11 cellular contexts compared by ENCODE assay signal in the genomic region with DNA sequence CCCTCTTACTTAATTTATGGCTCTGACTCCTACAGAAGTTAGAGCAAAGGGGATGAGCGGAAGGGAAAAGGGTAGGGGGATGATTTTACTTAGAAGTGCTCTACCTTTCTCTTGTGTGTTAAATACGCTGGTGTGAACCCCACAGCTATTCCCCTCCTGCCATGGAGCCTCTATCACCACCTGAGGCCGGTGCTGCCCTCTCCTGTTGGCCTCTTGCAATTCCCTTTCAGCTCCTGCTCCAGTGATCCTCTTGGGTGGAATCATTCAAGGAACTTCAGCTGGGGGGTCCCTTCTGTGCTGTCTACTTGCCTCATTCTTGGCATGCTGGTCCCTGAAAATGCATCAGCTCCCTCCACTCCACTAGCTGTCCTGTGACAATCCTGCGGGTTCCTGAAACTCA. TPM values are rescaled to one million over a fixed set of nuclear protein-coding genes. Genes with fewer than 3 reads are reported as not detected.
DNase-seq lines count a peak whose midpoint lies in the region; ATAC-seq and TF ChIP-seq lines count a peak whose summit lies in the region.
"Had no signal": no experiment of that assay in that cellular context is flagged by ENCODE, and none has a peak within 500 bp of the region (broad histone marks: within the 10 kb centered on the region; RNA-seq: fewer than 3 reads in every experiment).

No MANE protein-coding gene starts in this region.

- H3K9ac ChIP-seq in H9 (ENCODE audit: extremely low read depth, insufficient read length, low read length), result no peak overlapping the region
- no peak overlapping the region for H3K9ac ChIP-seq in mesendoderm (ENCODE audit: low read length)

- no peak overlapping the region for H3K4me2 ChIP-seq in H9 (ENCODE audit: insufficient read depth, insufficient read length, low read length)
- H3K4me2 ChIP-seq in mesendoderm (ENCODE audit: low read length), result no peak overlapping the region

- no peak overlapping the region; a peak in 1 of 7 replicates for H3K27ac Mint-ChIP-seq in H9
- H3K27ac Mint-ChIP-seq in WTC11, result no peak overlapping the region
- H3K27ac Mint-ChIP-seq: activated naive CD4-positive, alpha-beta T cell treated with anti-CD3 and anti-CD28 coated beads for 36 hours had no signal

- peak; percentile 86 for TF ChIP-seq CTCF in H9 (conservative IDR thresholded peaks at IDR 0.05)
- peak; percentile 56 for TF ChIP-seq CTCF in WTC11 (IDR thresholded peaks at IDR 0.05)

- peak overlapping the region; percentile 100 for H2AFZ ChIP-seq in H9 (ENCODE audit: low read length)

- H2AK5ac ChIP-seq in H9 (ENCODE audit: insufficient read length, low read length) (no peak overlapping the region), mesendoderm (ENCODE audit: low read length) (no peak overlapping the region)

- no peak overlapping the region for H4K8ac ChIP-seq in H9 (replicated peaks; ENCODE audit: insufficient read length, low read depth, low read length)
- H4K8ac ChIP-seq in mesendoderm (ENCODE audit: low read depth, low read length), result no peak overlapping the region

- H2BK5ac ChIP-seq in H9 (ENCODE audit: insufficient read length, low read length), result no peak overlapping the region
- no peak overlapping the region for H2BK5ac ChIP-seq in mesendoderm (ENCODE audit: low read length)

- H3K56ac ChIP-seq in H9 (ENCODE audit: insufficient read length, low read depth, low read length) (no peak overlapping the region), mesendoderm (ENCODE audit: low read length) (no peak overlapping the region)

- no CpG with 5 or more reads among the region's 4 CpGs for WGBS in H9 (ENCODE audit: extremely low coverage, insufficient read length, low lambda C conversion rate)
- WGBS in mesendoderm (ENCODE audit: extremely low coverage, insufficient coverage, low lambda C conversion rate), result no CpG with 5 or more reads among the region's 4 CpGs

- no peaks in the 10 kb centered on the region for H3K36me3 ChIP-seq in mesendoderm (ENCODE audit: control insufficient read depth, insufficient read depth, low read length)

- H2BK15ac ChIP-seq in H9 (ENCODE audit: low read depth, low read length) (no peak overlapping the region), mesendoderm (replicated peaks; ENCODE audit: low read depth) (no peak overlapping the region)

- H3K18ac ChIP-seq in H9 (ENCODE audit: insufficient read length, low read depth, low read length) (no peak overlapping the region), mesendoderm (ENCODE audit: low read length) (no peak overlapping the region)

- H3K14ac ChIP-seq in H9 (ENCODE audit: insufficient read depth, low read length), result no peak overlapping the region

- no peaks in the 10 kb centered on the region for H3K9me3 ChIP-seq in H9 (ENCODE audit: control insufficient read depth, low read depth, low read length)
- H3K9me3 ChIP-seq: psoas muscle had no signal

- peaks cover 0 to 3% (median 0%) of the 10 kb centered on the region in 3 experiments; a peak in 1 of 7 replicates for H3K36me3 Mint-ChIP-seq in H9 (ENCODE audit: insufficient read depth in 1 of 3, low read depth in 3 of 3)
- no peaks in the 10 kb centered on the region for H3K36me3 Mint-ChIP-seq in WTC11

- H3K27me3 Mint-ChIP-seq in H9 (ENCODE audit: low read depth) (no peaks in the 10 kb centered on the region), WTC11 (ENCODE audit: low read depth) (no peaks in the 10 kb centered on the region; the same call in 1 of the 2 replicates)

- peaks cover 8 to 14% of the 10 kb centered on the region in 2 experiments for H3K4me1 Mint-ChIP-seq in H9
- peaks cover 7% of the 10 kb centered on the region for H3K4me1 Mint-ChIP-seq in WTC11

- DNase-seq in D341Med (ENCODE audit: low spot score) (peak; percentile 44), H9 (peak; percentile 81), WTC11 (ENCODE audit: low spot score) (peak; percentile 75), mesendoderm (peak; percentile 77), KG1 (lab: John Stamatoyannopoulos, UW) (no peak), NCI-H128 (lab: John Stamatoyannopoulos, UW; ENCODE audit: unreplicated experiment) (no peak), SW480 (ENCODE audit: low spot score) (no peak)
- DNase-seq: activated naive CD4-positive, alpha-beta T cell treated with anti-CD3 and anti-CD28 coated beads for 36 hours; effector CD4-positive, alpha-beta T cell; NCI-H226; psoas muscle had no signal

- CTCF ChIA-PET in WTC11 (lab: Charles Lee), result interaction anchor here (0.6 to 2.9 kb wide), 62 partner anchors 9 to 790 kb away, joined by 3 to 37 read pairs (median 4); partner anchors contain the start of gene CDH8

- H3K4me3 Mint-ChIP-seq in H9, result no peak overlapping the region
- H3K4me3 Mint-ChIP-seq in WTC11, result no peak overlapping the region
- H3K4me3 Mint-ChIP-seq: activated naive CD4-positive, alpha-beta T cell treated with anti-CD3 and anti-CD28 coated beads for 36 hours had no signal

- no peaks in the 10 kb centered on the region for H4K20me1 ChIP-seq in H9 (ENCODE audit: control insufficient read depth, insufficient read depth, insufficient read length)

- H3K4ac ChIP-seq in H9 (ENCODE audit: low read depth, low read length), result no peak overlapping the region
- H3K4ac ChIP-seq in mesendoderm (ENCODE audit: low read depth, low read length), result no peak overlapping the region

- ATAC-seq in WTC11, result peak; percentile 99
- ATAC-seq: psoas muscle had no signal

- H2BK20ac ChIP-seq in H9 (ENCODE audit: low read depth, low read length, poor library complexity, severe bottlenecking), result no peak overlapping the region

- H3K4me3 ChIP-seq in mesendoderm (ENCODE audit: low read length), result no peak overlapping the region
- H3K4me3 ChIP-seq: psoas muscle had no signal

- no peak overlapping the region for H2BK12ac ChIP-seq in H9 (ENCODE audit: insufficient read length, low read depth, low read length)

- H3K79me1 ChIP-seq in H9 (ENCODE audit: insufficient read depth, low read depth, low read length, poor library complexity, severe bottlenecking) (no peaks in the 10 kb centered on the region), mesendoderm (ENCODE audit: low read length) (no peaks in the 10 kb centered on the region)

- H3K79me2 ChIP-seq in H9 (ENCODE audit: insufficient read depth, low read length), result no peaks in the 10 kb centered on the region
- H3K79me2 ChIP-seq in mesendoderm (ENCODE audit: control insufficient read depth, insufficient read depth, low read length), result no peaks in the 10 kb centered on the region

- no peak overlapping the region for H4K91ac ChIP-seq in H9 (ENCODE audit: insufficient read length, low read depth, low read length)

- no peaks in the 10 kb centered on the region for H3K9me3 Mint-ChIP-seq in H9
- peaks cover 3% of the 10 kb centered on the region for H3K9me3 Mint-ChIP-seq in WTC11

- no peak overlapping the region for H3T11ph ChIP-seq in H9 (ENCODE audit: low read length)

- POLR2A ChIA-PET in WTC11 (lab: Charles Lee), result no interaction called here

- H3K23me2 ChIP-seq in H9 (ENCODE audit: insufficient read length, low read depth, low read length, poor library complexity, severe bottlenecking), result peaks cover 2% of the 10 kb centered on the region

- H3K23ac ChIP-seq in H9 (ENCODE audit: insufficient read length, low read depth, low read length) (no peak overlapping the region), mesendoderm (ENCODE audit: low read length) (no peak overlapping the region)

- H2BK120ac ChIP-seq in H9 (ENCODE audit: low read depth, low read length, poor library complexity, severe bottlenecking) (no peak overlapping the region), mesendoderm (ENCODE audit: low read depth, low read length) (no peak overlapping the region)

- no peak overlapping the region for H3K27ac ChIP-seq in H9 (ENCODE audit: insufficient read length, low read depth, low read length)
- no peak overlapping the region for H3K27ac ChIP-seq in mesendoderm (ENCODE audit: low read depth, low read length)
- H3K27ac ChIP-seq: psoas muscle had no signal

- no peaks in the 10 kb centered on the region for H3K4me1 ChIP-seq in H9 (ENCODE audit: insufficient read depth, low read length)
- no peaks in the 10 kb centered on the region for H3K4me1 ChIP-seq in mesendoderm (ENCODE audit: control insufficient read depth, low read depth, low read length)
- H3K4me1 ChIP-seq: psoas muscle had no signal

- H4K5ac ChIP-seq in H9 (ENCODE audit: insufficient read length, low read depth, low read length), result no peak overlapping the region
- H4K5ac ChIP-seq in mesendoderm (ENCODE audit: low read length), result no peak overlapping the region

- H3K27me3 ChIP-seq in H9 (ENCODE audit: insufficient read depth, low read length) (no peaks in the 10 kb centered on the region), mesendoderm (ENCODE audit: insufficient read depth, low read length, poor library complexity) (no peaks in the 10 kb centered on the region)

TF ChIP-seq in WTC11, 78 proteins besides CTCF, POLR2A, EP300 and RAD21 (continues in another document):
- TF ChIP-seq, protein P1, sequence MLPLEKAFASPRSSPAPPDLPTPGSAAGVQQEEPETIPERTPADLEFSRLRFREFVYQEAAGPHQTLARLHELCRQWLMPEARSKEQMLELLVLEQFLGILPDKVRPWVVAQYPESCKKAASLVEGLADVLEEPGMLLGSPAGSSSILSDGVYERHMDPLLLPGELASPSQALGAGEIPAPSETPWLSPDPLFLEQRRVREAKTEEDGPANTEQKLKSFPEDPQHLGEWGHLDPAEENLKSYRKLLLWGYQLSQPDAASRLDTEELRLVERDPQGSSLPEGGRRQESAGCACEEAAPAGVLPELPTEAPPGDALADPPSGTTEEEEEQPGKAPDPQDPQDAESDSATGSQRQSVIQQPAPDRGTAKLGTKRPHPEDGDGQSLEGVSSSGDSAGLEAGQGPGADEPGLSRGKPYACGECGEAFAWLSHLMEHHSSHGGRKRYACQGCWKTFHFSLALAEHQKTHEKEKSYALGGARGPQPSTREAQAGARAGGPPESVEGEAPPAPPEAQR (CRISPR knock-in tag; IDR thresholded peaks at IDR 0.05), result no peak
- TF ChIP-seq, protein P2, sequence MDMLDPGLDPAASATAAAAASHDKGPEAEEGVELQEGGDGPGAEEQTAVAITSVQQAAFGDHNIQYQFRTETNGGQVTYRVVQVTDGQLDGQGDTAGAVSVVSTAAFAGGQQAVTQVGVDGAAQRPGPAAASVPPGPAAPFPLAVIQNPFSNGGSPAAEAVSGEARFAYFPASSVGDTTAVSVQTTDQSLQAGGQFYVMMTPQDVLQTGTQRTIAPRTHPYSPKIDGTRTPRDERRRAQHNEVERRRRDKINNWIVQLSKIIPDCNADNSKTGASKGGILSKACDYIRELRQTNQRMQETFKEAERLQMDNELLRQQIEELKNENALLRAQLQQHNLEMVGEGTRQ (CRISPR knock-in tag; IDR thresholded peaks at IDR 0.05), result no peak

RNA-seq across cellular contexts. Expression of gene CDH8, which starts 41.8 kb away (rescaled TPM):
- total RNA-seq in H9 (2021), result 7.4 and 12.0 TPM in 2 replicates
- 11.1 to 15.9 TPM (median 12.8 TPM) in 3 replicates for total RNA-seq in WTC11 (2021)
- 2.6 TPM for polyA plus RNA-seq in mesendoderm (2013, experiment 1 of 2)
- polyA plus RNA-seq in mesendoderm (2013, experiment 2 of 2), result 3.7 TPM
- total RNA-seq: activated naive CD4-positive, alpha-beta T cell treated with anti-CD3 and anti-CD28 coated beads for 36 hours had no signal

Comparison
In these comparisons a context has a peak if more than half of its experiments do, and no peak if none do; other contexts are left out.
1. DNase-seq: peak in D341Med (single experiment), H9 (single experiment), WTC11 (single experiment) and mesendoderm (single experiment); none in KG1 (single experiment), NCI-H128 (single experiment) and SW480 (single experiment).